ENCODE assay signal across 2 cellular contexts in the genomic region with DNA sequence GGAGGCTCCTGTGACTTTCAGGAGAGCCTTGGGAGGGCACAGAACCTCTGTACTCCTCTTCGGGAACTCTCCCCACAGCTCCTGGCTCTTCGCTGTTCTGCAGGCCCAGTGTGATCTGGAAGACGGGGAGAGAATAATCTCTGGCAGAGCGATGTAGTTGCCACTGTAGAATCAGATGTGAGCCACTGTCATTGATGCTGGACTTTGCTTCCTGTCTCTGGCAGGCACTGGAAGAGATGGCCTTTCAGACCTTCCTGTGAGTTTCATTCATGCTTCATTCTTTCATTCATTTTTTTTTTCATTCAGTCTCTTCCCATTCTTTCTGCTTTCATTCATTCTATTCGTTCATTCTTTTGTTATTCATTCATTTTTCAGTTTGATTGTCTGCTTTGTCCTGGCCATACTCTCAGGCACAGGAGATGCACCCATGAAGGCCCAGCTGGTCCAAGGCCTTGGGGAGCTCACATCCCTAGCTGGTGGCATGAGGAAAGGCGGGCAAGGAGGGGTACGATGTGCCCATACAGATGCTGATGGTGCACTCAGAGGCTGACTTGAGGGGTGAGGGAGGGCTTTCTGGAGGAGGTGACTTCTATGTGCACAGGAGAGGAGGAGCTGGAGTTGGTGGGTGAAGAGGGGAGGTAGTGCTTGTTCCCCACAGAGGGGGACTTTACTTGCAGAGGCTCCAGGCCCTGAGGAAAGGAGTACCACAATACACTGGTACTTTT.
A peak's percentile ranks its signal among the peaks of the same experiment; 100 is the strongest.
TF ChIP-seq lines count a peak whose summit lies in the region.

No MANE protein-coding gene starts in this region.

TF ChIP-seq in A549, 52 proteins besides CTCF, POLR2A, EP300 and RAD21:
- TF ChIP-seq CEBPB (IDR thresholded peaks at IDR 0.05) (no peak), EHF (CRISPR knock-in tag; IDR thresholded peaks at IDR 0.05) (no peak), CHD4 (IDR thresholded peaks at IDR 0.05; ENCODE audit: borderline replicate concordance) (no peak), FOSB (CRISPR knock-in tag; IDR thresholded peaks at IDR 0.05) (no peak), NPAS2 (CRISPR knock-in tag; IDR thresholded peaks at IDR 0.05; ENCODE audit: borderline replicate concordance) (no peak), MAFK (IDR thresholded peaks at IDR 0.05; ENCODE audit: partially characterized antibody) (no peak), FOSL2 (IDR thresholded peaks at IDR 0.05) (no peak), FOSL2 (CRISPR knock-in tag; IDR thresholded peaks at IDR 0.05) (no peak), ZC3H11A (IDR thresholded peaks at IDR 0.05) (no peak), CHD2 (IDR thresholded peaks at IDR 0.05; ENCODE audit: low read length, partially characterized antibody) (no peak), JUN (IDR thresholded peaks at IDR 0.05) (no peak), KDM5A (IDR thresholded peaks at IDR 0.05) (no peak), NFE2L2 (conservative IDR thresholded peaks at IDR 0.05; ENCODE audit: low read length) (no peak), PHF8 (IDR thresholded peaks at IDR 0.05; ENCODE audit: borderline replicate concordance, low read depth) (no peak)
- TF ChIP-seq, protein P1, sequence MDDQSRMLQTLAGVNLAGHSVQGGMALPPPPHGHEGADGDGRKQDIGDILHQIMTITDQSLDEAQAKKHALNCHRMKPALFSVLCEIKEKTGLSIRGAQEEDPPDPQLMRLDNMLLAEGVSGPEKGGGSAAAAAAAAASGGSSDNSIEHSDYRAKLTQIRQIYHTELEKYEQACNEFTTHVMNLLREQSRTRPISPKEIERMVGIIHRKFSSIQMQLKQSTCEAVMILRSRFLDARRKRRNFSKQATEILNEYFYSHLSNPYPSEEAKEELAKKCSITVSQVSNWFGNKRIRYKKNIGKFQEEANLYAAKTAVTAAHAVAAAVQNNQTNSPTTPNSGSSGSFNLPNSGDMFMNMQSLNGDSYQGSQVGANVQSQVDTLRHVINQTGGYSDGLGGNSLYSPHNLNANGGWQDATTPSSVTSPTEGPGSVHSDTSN (IDR thresholded peaks at IDR 0.05), result no peak
- TF ChIP-seq, protein P2, sequence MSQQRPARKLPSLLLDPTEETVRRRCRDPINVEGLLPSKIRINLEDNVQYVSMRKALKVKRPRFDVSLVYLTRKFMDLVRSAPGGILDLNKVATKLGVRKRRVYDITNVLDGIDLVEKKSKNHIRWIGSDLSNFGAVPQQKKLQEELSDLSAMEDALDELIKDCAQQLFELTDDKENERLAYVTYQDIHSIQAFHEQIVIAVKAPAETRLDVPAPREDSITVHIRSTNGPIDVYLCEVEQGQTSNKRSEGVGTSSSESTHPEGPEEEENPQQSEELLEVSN (IDR thresholded peaks at IDR 0.05; ENCODE audit: borderline replicate concordance, low read depth), result no peak
- TF ChIP-seq, protein P3, sequence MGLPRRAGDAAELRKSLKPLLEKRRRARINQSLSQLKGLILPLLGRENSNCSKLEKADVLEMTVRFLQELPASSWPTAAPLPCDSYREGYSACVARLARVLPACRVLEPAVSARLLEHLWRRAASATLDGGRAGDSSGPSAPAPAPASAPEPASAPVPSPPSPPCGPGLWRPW (IDR thresholded peaks at IDR 0.05), result no peak

TF ChIP-seq in K562, 482 proteins besides CTCF, POLR2A, EP300 and RAD21:
- TF ChIP-seq ZFP36 (IDR thresholded peaks at IDR 0.05; ENCODE audit: low read depth, low read length, partially characterized antibody), result peak; percentile 62
- no peak for TF ChIP-seq ZNF224 (CRISPR knock-in tag; IDR thresholded peaks at IDR 0.05)
